ENCODE assay signal across 9 cellular contexts in the genomic region with DNA sequence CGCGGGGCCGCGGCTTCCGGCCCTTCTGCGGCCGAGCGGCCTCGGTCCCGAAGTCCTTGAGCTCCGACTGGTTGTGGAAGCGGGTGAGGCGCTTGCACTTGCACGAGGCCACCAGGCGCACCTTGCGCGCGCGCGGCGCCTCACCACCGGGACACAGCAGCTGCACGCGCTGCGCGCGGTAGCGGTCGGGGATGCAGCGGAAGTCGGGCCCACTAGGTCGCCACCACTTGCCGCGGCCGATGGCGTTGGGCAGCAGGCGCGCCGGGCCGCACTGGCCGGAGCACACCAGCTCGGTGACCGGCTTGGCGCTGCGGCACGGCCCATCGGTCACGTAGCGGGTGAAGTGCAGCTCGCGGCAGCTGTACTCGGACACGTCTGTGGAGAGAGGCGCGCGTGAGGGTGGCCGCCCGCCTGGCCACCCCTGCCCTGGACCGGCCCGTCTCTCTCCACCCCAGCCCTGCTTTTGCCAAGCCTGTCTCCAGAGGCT. TPM values are rescaled to one million over a fixed set of nuclear protein-coding genes. Genes with fewer than 3 reads are reported as not detected.
DNase-seq lines count a peak whose midpoint lies in the region; ATAC-seq, FAIRE-seq and TF ChIP-seq lines count a peak whose summit lies in the region.
"Had no signal": no experiment of that assay in that cellular context is flagged by ENCODE, and none has a peak within 500 bp of the region (broad histone marks: within the 10 kb centered on the region; RNA-seq: fewer than 3 reads in every experiment).

No MANE protein-coding gene starts in this region.

- H3K36me3 Mint-ChIP-seq in T-helper 17 cell (ENCODE audit: low read depth): peaks cover 5% of the 10 kb centered on the region

- no peak overlapping the region for H3K23ac ChIP-seq in H1 (ENCODE audit: insufficient read length)

- H3K79me2 ChIP-seq in ACC112 (ENCODE audit: control insufficient read depth, insufficient read depth, low read length, unreplicated experiment) (no peaks in the 10 kb centered on the region), H1 (ENCODE audit: control insufficient read depth in 1 of 2, insufficient read depth in 2 of 2, low read length in 2 of 2) (no peaks in the 10 kb centered on the region)

- H3K4me3 Mint-ChIP-seq in T-helper 17 cell: no peak overlapping the region

- DNase-seq in G401 (ENCODE audit: low spot score) (peak; percentile 19), H1 (ENCODE audit: low read depth in 1 of 2, low spot score in 2 of 2) (peak; percentile 57 to 82), lower lobe of right lung (no peak), mesenteric fat pad (ENCODE audit: low spot score) (no peak), A172 (ENCODE audit: low spot score) (no peak), T-helper 17 cell (no peak)
- DNase-seq: NCI-H1092 had no signal

- TF ChIP-seq EP300 in H1 (IDR thresholded peaks at IDR 0.05; ENCODE audit: borderline replicate concordance in 1 of 2, low read depth in 2 of 2, low read length in 2 of 2): no peak

- peak overlapping the region; percentile 88 for H4K91ac ChIP-seq in H1 (replicated peaks; ENCODE audit: insufficient read length, low read length)

- H2BK5ac ChIP-seq in H1 (ENCODE audit: low read depth, low read length): peak overlapping the region; percentile 39; the same call in 1 of the 2 replicates

- POLR2A ChIA-PET in H1 (lab: Charles Lee; ENCODE audit: partially characterized antibody): interaction anchor here (1.0 to 2.2 kb wide), 8 partner anchors 9 to 387 kb away, joined by 3 to 7 read pairs (median 4); no protein-coding TSS in a partner anchor

- H3K36me3 ChIP-seq in ACC112 (ENCODE audit: insufficient read depth, low read length) (no peaks in the 10 kb centered on the region), H1 (ENCODE audit: control insufficient read depth in 2 of 4, insufficient read depth in 4 of 4, low read length in 3 of 4) (no peaks in the 10 kb centered on the region), lower lobe of right lung (no peaks in the 10 kb centered on the region)

- H2BK12ac ChIP-seq in H1 (ENCODE audit: low read depth, low read length): peak overlapping the region; percentile 87; the same call in 1 of the 2 replicates

- H3K4me1 Mint-ChIP-seq in T-helper 17 cell: peaks cover 3% of the 10 kb centered on the region

- H2BK120ac ChIP-seq in H1 (replicated peaks; ENCODE audit: low read depth, low read length): peak overlapping the region; percentile 20

- peak overlapping the region; percentile 19 for H4K5ac ChIP-seq in H1 (ENCODE audit: insufficient read length, low read depth, low read length)

- in situ Hi-C loops in G401 (cut with HindIII; ENCODE audit: low sequenced_read_pairs): no loop called here

- peak overlapping the region; percentile 74 for H4K8ac ChIP-seq in H1 (ENCODE audit: extremely low read depth, insufficient read depth, low read length)

- H3K14ac ChIP-seq in H1 (ENCODE audit: insufficient read length): no peak overlapping the region

- intact Hi-C loops in lower lobe of right lung (cut with DNase I): no loop called here

- H3K4me2 ChIP-seq in H1 (ENCODE audit: insufficient read depth in 1 of 2, low read depth in 2 of 2, low read length in 2 of 2): peak overlapping the region; percentile 58 to 68

- H3K9me3 ChIP-seq in H1 (ENCODE audit: insufficient read depth in 2 of 2, low read depth in 1 of 2, low read length in 1 of 2) (no peaks in the 10 kb centered on the region), lower lobe of right lung (no peaks in the 10 kb centered on the region), T-helper 17 cell (ENCODE audit: control insufficient read depth, low read length, poor library complexity, severe bottlenecking) (no peaks in the 10 kb centered on the region)

- H3K4ac ChIP-seq in H1 (replicated peaks; ENCODE audit: insufficient read length, low read depth, low read length): peak overlapping the region; percentile 41

- peaks cover 6% of the 10 kb centered on the region for H3K4me1 ChIP-seq in ACC112 (ENCODE audit: control insufficient read depth, insufficient read depth, low read length, unreplicated experiment)
- peaks cover 4 to 25% (median 8%) of the 10 kb centered on the region in 4 experiments; a peak in 6 of 7 replicates for H3K4me1 ChIP-seq in H1 (replicated peaks in 1 of 4; ENCODE audit: control insufficient read depth in 3 of 4, insufficient read depth in 4 of 4, low read length in 3 of 4)
- H3K4me1 ChIP-seq in lower lobe of right lung: peaks cover 19% of the 10 kb centered on the region

- peak overlapping the region; percentile 60 for H3K18ac ChIP-seq in H1 (ENCODE audit: extremely low read depth, low read length)

- no peak overlapping the region for H3K27ac Mint-ChIP-seq in T-helper 17 cell

- H2AK5ac ChIP-seq in H1 (ENCODE audit: low read depth, low read length): no peak overlapping the region

- ATAC-seq in lower lobe of right lung (no peak), T-helper 17 cell (no peak), HG03025 (IDR thresholded peaks at IDR 0.05; ENCODE audit: low FRiP score, unreplicated experiment) (no peak)

- no peaks in the 10 kb centered on the region for H3K79me1 ChIP-seq in H1 (ENCODE audit: low read depth, low read length)

- no peak overlapping the region; the same call in 1 of the 2 replicates for H2BK20ac ChIP-seq in H1 (ENCODE audit: low read length)

- peaks cover 3% of the 10 kb centered on the region; the same call in 1 of the 2 replicates for H3K23me2 ChIP-seq in H1 (ENCODE audit: low read depth, low read length)

- CTCF ChIA-PET in H1 (lab: Charles Lee; ENCODE audit: partially characterized antibody): interaction anchor here (0.5 to 22.9 kb wide), 11 partner anchors 10 to 1806 kb away, joined by 3 to 969 read pairs (median 4); no protein-coding TSS in a partner anchor

- WGBS in H1 (ENCODE audit: extremely low coverage in 1 of 2, insufficient coverage in 1 of 2, insufficient read length in 1 of 2, insufficient replicate concordance in 2 of 2, low coverage in 1 of 2, low lambda C conversion rate in 2 of 2, missing lambda C conversion rate in 1 of 2), 2 experiments: 8% methylated on average over 51 of the region's 60 CpGs; no CpG with 5 or more reads in 1 of the 2 experiments

- TF ChIP-seq CTCF in H1 (IDR thresholded peaks at IDR 0.05; ENCODE audit: control extremely low read depth in 1 of 3, insufficient read depth in 1 of 3, low read depth in 1 of 3, low read length in 3 of 3) (peak in 2 of 3 experiments; percentile 9 to 50; a peak in 3 of 4 replicates), lower lobe of right lung (IDR thresholded peaks at IDR 0.05) (no peak)

- FAIRE-seq in H1 (lab: Jason Lieb, UNC): no peak

- peaks cover 32% of the 10 kb centered on the region for H3K27me3 ChIP-seq in ACC112 (ENCODE audit: insufficient read depth, low read length)
- peaks cover 0 to 30% (median 23%) of the 10 kb centered on the region in 4 experiments; a peak in 6 of 7 replicates for H3K27me3 ChIP-seq in H1 (replicated peaks in 1 of 4; ENCODE audit: control insufficient read depth in 3 of 4, extremely low read depth in 1 of 4, insufficient read depth in 3 of 4, low read length in 3 of 4)
- H3K27me3 ChIP-seq in lower lobe of right lung (ENCODE audit: low read depth): peaks cover 42% of the 10 kb centered on the region

- H3K9ac ChIP-seq in H1 (replicated peaks in 1 of 4; ENCODE audit: extremely low read depth in 1 of 4, low read depth in 3 of 4, low read length in 3 of 4): no peak overlapping the region; a peak in 1 of 7 replicates

- no peak overlapping the region for H3K56ac ChIP-seq in H1 (replicated peaks; ENCODE audit: insufficient read length, low read depth, low read length)

- peak overlapping the region; percentile 31 for H2AFZ ChIP-seq in ACC112 (ENCODE audit: low read length, unreplicated experiment)
- H2AFZ ChIP-seq in H1 (ENCODE audit: low read length): peak overlapping the region; percentile 46; the same call in 1 of the 2 replicates

- H4K20me1 ChIP-seq in H1 (replicated peaks in 1 of 2; ENCODE audit: control insufficient read depth in 1 of 2, insufficient read depth in 2 of 2, low read length in 2 of 2): no peaks in the 10 kb centered on the region

- TF ChIP-seq RAD21 in H1 (IDR thresholded peaks at IDR 0.05 in 1 of 2, conservative IDR thresholded peaks at IDR 0.05 in 1 of 2; ENCODE audit: low read depth in 2 of 2, low read length in 2 of 2): peak; percentile 30 to 56; a peak in 2 of 4 replicates

- H3K27ac ChIP-seq in ACC112 (ENCODE audit: low read depth, low read length) (no peak overlapping the region), H1 (ENCODE audit: low read depth, low read length) (no peak overlapping the region), lower lobe of right lung (no peak overlapping the region)

- H3K4me3 ChIP-seq in ACC112 (ENCODE audit: low read depth, low read length): peak overlapping the region; percentile 75
- H3K4me3 ChIP-seq in H1 (ENCODE audit: extremely low read depth in 1 of 4, insufficient read depth in 2 of 4, low read depth in 3 of 4, low read length in 4 of 4): peak overlapping the region; percentile 22 to 53 (median 33); a peak in 7 of 8 replicates
- peak overlapping the region; percentile 25 for H3K4me3 ChIP-seq in lower lobe of right lung

- H3K27me3 Mint-ChIP-seq in T-helper 17 cell: peaks cover 78% of the 10 kb centered on the region

- TF ChIP-seq POLR2A in H1 (IDR thresholded peaks at IDR 0.05; ENCODE audit: control extremely low read depth in 1 of 2, low read depth in 2 of 2, low read length in 2 of 2): peak in 1 of 2 experiments; percentile 50; a peak in 1 of 3 replicates

- H2BK15ac ChIP-seq in H1 (ENCODE audit: low read length): no peak overlapping the region

RNA-seq across cellular contexts. Expression of a gene that starts 3.2 kb away (rescaled TPM):
- total RNA-seq in G401 (2014; rRNA removed; shearing (Covaris generic)): 59.3 and 74.0 TPM in 2 replicates
- not detected in 2 replicates for total RNA-seq in H1 (2021; fragmentation: NEBNext Ultra II Directional; extraction: Animal tissue kit (Norgen Biotek cat#: 25700))
- 0.08 and 0.25 TPM in 2 replicates for polyA plus RNA-seq in H1 (2011; rRNA removed)
- polyA plus RNA-seq in H1 (2011; cell fraction: cytosol; rRNA removed): 0.19 TPM
- 0.14 TPM for polyA plus RNA-seq in H1 (2011; cell fraction: nucleus; rRNA removed)
- 0.12 to 0.27 TPM (median 0.15 TPM) in 4 replicates for polyA plus RNA-seq in H1 (2012, experiment 1 of 2)
- 0.21 TPM for polyA plus RNA-seq in H1 (2012, experiment 2 of 2)
- polyA plus RNA-seq in H1 (2013, experiment 1 of 2): 0.08 TPM
- 0.09 TPM for polyA plus RNA-seq in H1 (2013, experiment 2 of 2)
- not detected in 2 replicates for polyA minus RNA-seq in H1 (2011; rRNA and poly(A)+ RNA removed)
- not detected for polyA minus RNA-seq in H1 (2011; cell fraction: cytosol; rRNA and poly(A)+ RNA removed)
- polyA minus RNA-seq in H1 (2011; cell fraction: nucleus; rRNA and poly(A)+ RNA removed): not detected
- total RNA-seq in lower lobe of right lung (not detected), mesenteric fat pad (not detected), T-helper 17 cell (not detected)
- 0.07 and 0.24 TPM in 2 replicates for total RNA-seq in A172 (2014; rRNA removed; shearing (Covaris generic))

RNA-seq across cellular contexts. Expression of a gene that starts 23.3 kb away (rescaled TPM):
- 79.1 and 101 TPM in 2 replicates for total RNA-seq in G401 (2014; rRNA removed; shearing (Covaris generic))
- 21.2 and 21.4 TPM in 2 replicates for total RNA-seq in H1 (2021; fragmentation: NEBNext Ultra II Directional; extraction: Animal tissue kit (Norgen Biotek cat#: 25700))
- 15.1 and 19.9 TPM in 2 replicates for polyA plus RNA-seq in H1 (2011; rRNA removed)
- 18.8 TPM for polyA plus RNA-seq in H1 (2011; cell fraction: cytosol; rRNA removed)
- polyA plus RNA-seq in H1 (2011; cell fraction: nucleus; rRNA removed): 27.1 TPM
- polyA plus RNA-seq in H1 (2012, experiment 1 of 2): 12.9 to 15.0 TPM (median 13.8 TPM) in 4 replicates
- polyA plus RNA-seq in H1 (2012, experiment 2 of 2): 9.8 TPM
- 21.3 TPM for polyA plus RNA-seq in H1 (2013, experiment 1 of 2)
- 19.4 TPM for polyA plus RNA-seq in H1 (2013, experiment 2 of 2)
- polyA minus RNA-seq in H1 (2011; rRNA and poly(A)+ RNA removed): 21.2 and 27.2 TPM in 2 replicates
- 16.0 TPM for polyA minus RNA-seq in H1 (2011; cell fraction: cytosol; rRNA and poly(A)+ RNA removed)
- 16.2 TPM for polyA minus RNA-seq in H1 (2011; cell fraction: nucleus; rRNA and poly(A)+ RNA removed)
- total RNA-seq in lower lobe of right lung (92.9 TPM), mesenteric fat pad (103 TPM), T-helper 17 cell (10 to 100 TPM; 15.5 to 19.0 TPM)
- total RNA-seq in A172 (2014; rRNA removed; shearing (Covaris generic)): 74.8 and 84.6 TPM in 2 replicates

RNA-seq across cellular contexts. Expression of a gene that starts 24.8 kb away (rescaled TPM):
- total RNA-seq in G401 (2014; rRNA removed; shearing (Covaris generic)): not detected in 2 replicates
- 0.07 TPM in 1 of 2 replicates, not detected in the other for total RNA-seq in H1 (2021; fragmentation: NEBNext Ultra II Directional; extraction: Animal tissue kit (Norgen Biotek cat#: 25700))
- 0.02 and 0.03 TPM in 2 replicates for polyA plus RNA-seq in H1 (2011; rRNA removed)
- 0.03 TPM for polyA plus RNA-seq in H1 (2011; cell fraction: cytosol; rRNA removed)
- 0.03 TPM for polyA plus RNA-seq in H1 (2011; cell fraction: nucleus; rRNA removed)
- polyA plus RNA-seq in H1 (2012, experiment 1 of 2): 0.04 TPM in 2 of 4 replicates, not detected in the others
- not detected for polyA plus RNA-seq in H1 (2012, experiment 2 of 2)
- 0.08 TPM for polyA plus RNA-seq in H1 (2013, experiment 1 of 2)
- polyA plus RNA-seq in H1 (2013, experiment 2 of 2): 0.04 TPM
- polyA minus RNA-seq in H1 (2011; rRNA and poly(A)+ RNA removed): 0.09 and 0.15 TPM in 2 replicates
- not detected for polyA minus RNA-seq in H1 (2011; cell fraction: cytosol; rRNA and poly(A)+ RNA removed)
- not detected for polyA minus RNA-seq in H1 (2011; cell fraction: nucleus; rRNA and poly(A)+ RNA removed)
- total RNA-seq in lower lobe of right lung (not detected), mesenteric fat pad (not detected), T-helper 17 cell (not detected)
- total RNA-seq in A172 (2014; rRNA removed; shearing (Covaris generic)): 0.24 TPM in 1 of 2 replicates, not detected in the other

Comparison
In these comparisons a context has a peak if more than half of its experiments do, and no peak if none do; other contexts are left out.
1. H3K4me3 ChIP-seq: peak in every context shown above with its lines; median percentile 75 in ACC112; 33 in H1; 25 in lower lobe of right lung.
2. DNase-seq: peak in G401 (single experiment) and H1 (2 of 2); none in lower lobe of right lung (single experiment), mesenteric fat pad (single experiment), A172 (single experiment) and T-helper 17 cell (0 of 3).
3. RNA of a gene that starts 3.2 kb away (total RNA-seq): 59.3 to 74.0 TPM in G401; not detected in H1, 0.07 to 0.24 TPM in A172, not detected in mesenteric fat pad (single experiment), not detected in lower lobe of right lung (single experiment) and not detected in T-helper 17 cell; every median in the first group is over 10 times any median in the second.